Comparison of ENCODE assay signal across 1 cellular context in genomic region chr11:112086422-112087191, GRCh38.
A peak's percentile ranks its signal among the peaks of the same experiment; 100 is the strongest.
TF ChIP-seq lines count a peak whose summit lies in the region.

SDHD (plus strand) TSS chr11:112086873; CDS start chr11:112086908, 35 bp downstream.
A gene with protein sequence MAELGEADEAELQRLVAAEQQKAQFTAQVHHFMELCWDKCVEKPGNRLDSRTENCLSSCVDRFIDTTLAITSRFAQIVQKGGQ (minus strand): TSS chr11:112086756. CDS start chr11:112086723, 33 bp downstream.

TF ChIP-seq in HepG2, 621 proteins besides CTCF, POLR2A, EP300 and RAD21 (continued from another document and continues in another):
- TF ChIP-seq, protein P1, sequence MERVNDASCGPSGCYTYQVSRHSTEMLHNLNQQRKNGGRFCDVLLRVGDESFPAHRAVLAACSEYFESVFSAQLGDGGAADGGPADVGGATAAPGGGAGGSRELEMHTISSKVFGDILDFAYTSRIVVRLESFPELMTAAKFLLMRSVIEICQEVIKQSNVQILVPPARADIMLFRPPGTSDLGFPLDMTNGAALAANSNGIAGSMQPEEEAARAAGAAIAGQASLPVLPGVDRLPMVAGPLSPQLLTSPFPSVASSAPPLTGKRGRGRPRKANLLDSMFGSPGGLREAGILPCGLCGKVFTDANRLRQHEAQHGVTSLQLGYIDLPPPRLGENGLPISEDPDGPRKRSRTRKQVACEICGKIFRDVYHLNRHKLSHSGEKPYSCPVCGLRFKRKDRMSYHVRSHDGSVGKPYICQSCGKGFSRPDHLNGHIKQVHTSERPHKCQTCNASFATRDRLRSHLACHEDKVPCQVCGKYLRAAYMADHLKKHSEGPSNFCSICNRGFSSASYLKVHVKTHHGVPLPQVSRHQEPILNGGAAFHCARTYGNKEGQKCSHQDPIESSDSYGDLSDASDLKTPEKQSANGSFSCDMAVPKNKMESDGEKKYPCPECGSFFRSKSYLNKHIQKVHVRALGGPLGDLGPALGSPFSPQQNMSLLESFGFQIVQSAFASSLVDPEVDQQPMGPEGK (CRISPR knock-in tag; IDR thresholded peaks at IDR 0.05) = no peak
- TF ChIP-seq ZBTB43 (CRISPR knock-in tag; conservative IDR thresholded peaks at IDR 0.05) (no peak; the same call in 1 of the 2 replicates), ZNF234 (CRISPR knock-in tag; conservative IDR thresholded peaks at IDR 0.05) (no peak), ASH2L (IDR thresholded peaks at IDR 0.05; ENCODE audit: insufficient read length, low read depth, low read length) (peak; percentile 86), ZNF136 (CRISPR knock-in tag; IDR thresholded peaks at IDR 0.05; ENCODE audit: low read depth) (peak; percentile 66; the same call in 1 of the 2 replicates), KDM2A (CRISPR knock-in tag; IDR thresholded peaks at IDR 0.05; ENCODE audit: borderline replicate concordance, low read depth) (peak; percentile 98), RARA (CRISPR knock-in tag; IDR thresholded peaks at IDR 0.05) (peak; percentile 24; the same call in 1 of the 2 replicates), PLSCR1 (CRISPR knock-in tag; IDR thresholded peaks at IDR 0.05; ENCODE audit: borderline replicate concordance) (no peak), NFAT5 (CRISPR knock-in tag; IDR thresholded peaks at IDR 0.05) (no peak), ZSCAN29 (CRISPR knock-in tag; conservative IDR thresholded peaks at IDR 0.05) (no peak), ZBTB40 (IDR thresholded peaks at IDR 0.05) (peak; percentile 90), ZBTB40 (CRISPR knock-in tag; IDR thresholded peaks at IDR 0.05) (no peak), ZNF547 (CRISPR knock-in tag; IDR thresholded peaks at IDR 0.05) (peak; percentile 73; the same call in 1 of the 2 replicates)
- TF ChIP-seq, protein P2, sequence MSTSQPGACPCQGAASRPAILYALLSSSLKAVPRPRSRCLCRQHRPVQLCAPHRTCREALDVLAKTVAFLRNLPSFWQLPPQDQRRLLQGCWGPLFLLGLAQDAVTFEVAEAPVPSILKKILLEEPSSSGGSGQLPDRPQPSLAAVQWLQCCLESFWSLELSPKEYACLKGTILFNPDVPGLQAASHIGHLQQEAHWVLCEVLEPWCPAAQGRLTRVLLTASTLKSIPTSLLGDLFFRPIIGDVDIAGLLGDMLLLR (CRISPR knock-in tag; IDR thresholded peaks at IDR 0.05) = no peak
- TF ChIP-seq, protein P3, sequence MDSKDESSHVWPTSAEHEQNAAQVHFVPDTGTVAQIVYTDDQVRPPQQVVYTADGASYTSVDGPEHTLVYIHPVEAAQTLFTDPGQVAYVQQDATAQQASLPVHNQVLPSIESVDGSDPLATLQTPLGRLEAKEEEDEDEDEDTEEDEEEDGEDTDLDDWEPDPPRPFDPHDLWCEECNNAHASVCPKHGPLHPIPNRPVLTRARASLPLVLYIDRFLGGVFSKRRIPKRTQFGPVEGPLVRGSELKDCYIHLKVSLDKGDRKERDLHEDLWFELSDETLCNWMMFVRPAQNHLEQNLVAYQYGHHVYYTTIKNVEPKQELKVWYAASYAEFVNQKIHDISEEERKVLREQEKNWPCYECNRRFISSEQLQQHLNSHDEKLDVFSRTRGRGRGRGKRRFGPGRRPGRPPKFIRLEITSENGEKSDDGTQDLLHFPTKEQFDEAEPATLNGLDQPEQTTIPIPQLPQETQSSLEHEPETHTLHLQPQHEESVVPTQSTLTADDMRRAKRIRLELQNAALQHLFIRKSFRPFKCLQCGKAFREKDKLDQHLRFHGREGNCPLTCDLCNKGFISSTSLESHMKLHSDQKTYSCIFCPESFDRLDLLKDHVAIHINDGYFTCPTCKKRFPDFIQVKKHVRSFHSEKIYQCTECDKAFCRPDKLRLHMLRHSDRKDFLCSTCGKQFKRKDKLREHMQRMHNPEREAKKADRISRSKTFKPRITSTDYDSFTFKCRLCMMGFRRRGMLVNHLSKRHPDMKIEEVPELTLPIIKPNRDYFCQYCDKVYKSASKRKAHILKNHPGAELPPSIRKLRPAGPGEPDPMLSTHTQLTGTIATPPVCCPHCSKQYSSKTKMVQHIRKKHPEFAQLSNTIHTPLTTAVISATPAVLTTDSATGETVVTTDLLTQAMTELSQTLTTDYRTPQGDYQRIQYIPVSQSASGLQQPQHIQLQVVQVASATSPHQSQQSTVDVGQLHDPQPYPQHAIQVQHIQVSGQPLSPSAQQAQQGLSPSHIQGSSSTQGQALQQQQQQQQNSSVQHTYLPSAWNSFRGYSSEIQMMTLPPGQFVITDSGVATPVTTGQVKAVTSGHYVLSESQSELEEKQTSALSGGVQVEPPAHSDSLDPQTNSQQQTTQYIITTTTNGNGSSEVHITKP (CRISPR knock-in tag; IDR thresholded peaks at IDR 0.05; ENCODE audit: low read depth) = no peak; the same call in 1 of the 2 replicates
- TF ChIP-seq, protein P4, sequence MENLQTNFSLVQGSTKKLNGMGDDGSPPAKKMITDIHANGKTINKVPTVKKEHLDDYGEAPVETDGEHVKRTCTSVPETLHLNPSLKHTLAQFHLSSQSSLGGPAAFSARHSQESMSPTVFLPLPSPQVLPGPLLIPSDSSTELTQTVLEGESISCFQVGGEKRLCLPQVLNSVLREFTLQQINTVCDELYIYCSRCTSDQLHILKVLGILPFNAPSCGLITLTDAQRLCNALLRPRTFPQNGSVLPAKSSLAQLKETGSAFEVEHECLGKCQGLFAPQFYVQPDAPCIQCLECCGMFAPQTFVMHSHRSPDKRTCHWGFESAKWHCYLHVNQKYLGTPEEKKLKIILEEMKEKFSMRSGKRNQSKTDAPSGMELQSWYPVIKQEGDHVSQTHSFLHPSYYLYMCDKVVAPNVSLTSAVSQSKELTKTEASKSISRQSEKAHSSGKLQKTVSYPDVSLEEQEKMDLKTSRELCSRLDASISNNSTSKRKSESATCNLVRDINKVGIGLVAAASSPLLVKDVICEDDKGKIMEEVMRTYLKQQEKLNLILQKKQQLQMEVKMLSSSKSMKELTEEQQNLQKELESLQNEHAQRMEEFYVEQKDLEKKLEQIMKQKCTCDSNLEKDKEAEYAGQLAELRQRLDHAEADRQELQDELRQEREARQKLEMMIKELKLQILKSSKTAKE (CRISPR knock-in tag; IDR thresholded peaks at IDR 0.05; ENCODE audit: borderline replicate concordance) = peak; percentile 56
- TF ChIP-seq, protein P5, sequence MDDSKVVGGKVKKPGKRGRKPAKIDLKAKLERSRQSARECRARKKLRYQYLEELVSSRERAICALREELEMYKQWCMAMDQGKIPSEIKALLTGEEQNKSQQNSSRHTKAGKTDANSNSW (CRISPR knock-in tag; IDR thresholded peaks at IDR 0.05; ENCODE audit: borderline replicate concordance) = no peak
- TF ChIP-seq, protein P6, sequence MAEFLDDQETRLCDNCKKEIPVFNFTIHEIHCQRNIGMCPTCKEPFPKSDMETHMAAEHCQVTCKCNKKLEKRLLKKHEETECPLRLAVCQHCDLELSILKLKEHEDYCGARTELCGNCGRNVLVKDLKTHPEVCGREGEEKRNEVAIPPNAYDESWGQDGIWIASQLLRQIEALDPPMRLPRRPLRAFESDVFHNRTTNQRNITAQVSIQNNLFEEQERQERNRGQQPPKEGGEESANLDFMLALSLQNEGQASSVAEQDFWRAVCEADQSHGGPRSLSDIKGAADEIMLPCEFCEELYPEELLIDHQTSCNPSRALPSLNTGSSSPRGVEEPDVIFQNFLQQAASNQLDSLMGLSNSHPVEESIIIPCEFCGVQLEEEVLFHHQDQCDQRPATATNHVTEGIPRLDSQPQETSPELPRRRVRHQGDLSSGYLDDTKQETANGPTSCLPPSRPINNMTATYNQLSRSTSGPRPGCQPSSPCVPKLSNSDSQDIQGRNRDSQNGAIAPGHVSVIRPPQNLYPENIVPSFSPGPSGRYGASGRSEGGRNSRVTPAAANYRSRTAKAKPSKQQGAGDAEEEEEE (CRISPR knock-in tag; IDR thresholded peaks at IDR 0.05; ENCODE audit: borderline replicate concordance) = peak; percentile 65; the same call in 1 of the 2 replicates
